In the genomic region with DNA sequence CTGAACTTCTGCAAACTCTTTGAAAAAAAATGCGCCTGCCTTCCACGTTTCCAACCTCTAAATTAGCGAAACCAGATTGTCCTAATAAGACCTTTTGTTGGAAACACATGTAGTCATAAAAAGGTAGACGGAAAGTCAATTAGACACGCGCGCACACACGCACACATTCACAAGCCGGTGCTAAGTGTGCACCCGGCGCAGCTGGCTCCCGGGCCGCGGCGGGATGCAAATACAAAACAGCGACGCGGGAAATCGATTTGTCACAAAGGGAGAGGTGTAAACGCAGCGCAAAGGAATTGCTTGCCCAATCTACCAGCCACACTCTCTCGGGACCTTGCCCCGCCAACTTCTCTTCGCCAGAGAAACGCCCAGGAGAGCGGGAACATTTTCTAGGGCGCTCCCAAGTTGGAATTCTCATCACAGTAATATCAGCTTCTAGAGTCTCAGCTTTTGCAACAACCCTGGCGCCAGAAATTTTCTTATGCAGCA, we compare ENCODE assay signal across 14 cellular contexts. TPM values are rescaled to one million over a fixed set of nuclear protein-coding genes. Genes with fewer than 3 reads are reported as not detected.
DNase-seq lines count a peak whose midpoint lies in the region; ATAC-seq lines count a peak whose summit lies in the region.
"Had no signal": no experiment of that assay in that cellular context is flagged by ENCODE, and none has a peak within 500 bp of the region (broad histone marks: within the 10 kb centered on the region; RNA-seq: fewer than 3 reads in every experiment).

No MANE protein-coding gene starts in this region.

- no peak for ATAC-seq in activated CD4-positive, alpha-beta T cell treated with anti-CD3 and anti-CD28 coated beads for 36 hours
- ATAC-seq in left ventricle myocardium superior (no peak), GM21447 (IDR thresholded peaks at IDR 0.05; ENCODE audit: unreplicated experiment) (no peak), GM19452 (IDR thresholded peaks at IDR 0.05; ENCODE audit: unreplicated experiment) (no peak)

- H3K27me3 ChIP-seq in NT2/D1 (ENCODE audit: insufficient read depth, insufficient read length) (peaks cover 86% of the 10 kb centered on the region), skeletal muscle tissue (ENCODE audit: control insufficient read depth in 3 of 3, insufficient read depth in 3 of 3, low read length in 3 of 3) (peaks cover 0 to 5% (median 3%) of the 10 kb centered on the region in 3 donors)

- peaks cover 81% of the 10 kb centered on the region for H3K27me3 Mint-ChIP-seq in activated CD4-positive, alpha-beta T cell treated with anti-CD3 and anti-CD28 coated beads for 36 hours

- CTCF ChIA-PET in activated CD4-positive, alpha-beta T cell treated with anti-CD3 and anti-CD28 coated beads for 36 hours (lab: Charles Lee), result no interaction called here

- POLR2A ChIA-PET in activated CD4-positive, alpha-beta T cell treated with anti-CD3 and anti-CD28 coated beads for 36 hours (lab: Charles Lee), result no interaction called here

- H3K36me3 ChIP-seq in NT2/D1 (ENCODE audit: insufficient read depth, insufficient read length, low read length) (no peaks in the 10 kb centered on the region), skeletal muscle tissue (ENCODE audit: control insufficient read depth in 3 of 3, insufficient read depth in 3 of 3, low read length in 3 of 3) (peaks cover 0 to 28% (median 3%) of the 10 kb centered on the region in 3 donors)

- H3K36me3 Mint-ChIP-seq in activated CD4-positive, alpha-beta T cell treated with anti-CD3 and anti-CD28 coated beads for 36 hours (ENCODE audit: low read depth), result no peaks in the 10 kb centered on the region

- intact Hi-C loops in activated CD4-positive, alpha-beta T cell treated with anti-CD3 and anti-CD28 coated beads for 36 hours (cut with DNase I, micrococcal nuclease), result loop anchor here (5.0 kb wide), 2 partner anchors 136 to 736 kb away; a partner anchor contains a TSS
- intact Hi-C loops in left ventricle myocardium superior (cut with micrococcal nuclease), result no loop called here

- peak overlapping the region; percentile 92 for H3K27ac ChIP-seq in skeletal muscle tissue (ENCODE audit: low read depth, low read length)
- H3K27ac ChIP-seq: C4-2B, KMS-11 had no signal

- H3K9me3 ChIP-seq in NT2/D1 (ENCODE audit: insufficient read depth, low read length) (no peaks in the 10 kb centered on the region), skeletal muscle tissue (ENCODE audit: control insufficient read depth in 3 of 3, low read length in 3 of 3) (no peaks in the 10 kb centered on the region)

- peaks cover 30% of the 10 kb centered on the region for H3K4me1 Mint-ChIP-seq in activated CD4-positive, alpha-beta T cell treated with anti-CD3 and anti-CD28 coated beads for 36 hours

- peak overlapping the region; percentile 28 for H3K4me3 Mint-ChIP-seq in activated CD4-positive, alpha-beta T cell treated with anti-CD3 and anti-CD28 coated beads for 36 hours

- H3K27ac Mint-ChIP-seq in activated CD4-positive, alpha-beta T cell treated with anti-CD3 and anti-CD28 coated beads for 36 hours, result no peak overlapping the region

- DNase-seq in activated CD4-positive, alpha-beta T cell treated with anti-CD3 and anti-CD28 coated beads for 36 hours, result peak; percentile 25
- no peak for DNase-seq in activated CD4-positive, alpha-beta T cell treated with anti-CD3 and anti-CD28 coated beads, Interleukin-2, amount 50 U/mL, for 48 hours
- DNase-seq in NT2/D1 (ENCODE audit: low read depth, low spot score), result no peak
- DNase-seq in left ventricle myocardium superior, result peak; percentile 30
- DNase-seq in central memory CD4-positive, alpha-beta T cell, result no peak
- DNase-seq: effector CD8-positive, alpha-beta T cell; SIG-M5; stimulated activated CD4-positive, alpha-beta T cell treated with anti-CD3 and anti-CD28 coated beads, Interleukin-2, amount 100 ng/mL, for 48 hours had no signal

- H3K4me3 ChIP-seq in NT2/D1 (ENCODE audit: insufficient read length, low read depth) (no peak overlapping the region), skeletal muscle tissue (ENCODE audit: low read length in 3 of 3) (peak overlapping the region; percentile 51 to 94 (median 71))
- H3K4me3 ChIP-seq: lung had no signal

- no peaks in the 10 kb centered on the region for H3K9me3 Mint-ChIP-seq in activated CD4-positive, alpha-beta T cell treated with anti-CD3 and anti-CD28 coated beads for 36 hours (ENCODE audit: low read depth)

- H3K4me1 ChIP-seq in NT2/D1 (ENCODE audit: insufficient read depth, insufficient read length) (no peaks in the 10 kb centered on the region), skeletal muscle tissue (ENCODE audit: control insufficient read depth in 3 of 3, insufficient read depth in 3 of 3, low read length in 3 of 3) (peaks cover 41 to 42% (median 42%) of the 10 kb centered on the region in 3 donors)

- H3K9ac ChIP-seq in NT2/D1 (ENCODE audit: insufficient read length, low read depth) (peak overlapping the region; percentile 50), skeletal muscle tissue (ENCODE audit: low read depth in 1 of 3, low read length in 3 of 3) (peak overlapping the region; percentile 46 to 77 (median 65))
- H3K9ac ChIP-seq: KMS-11 had no signal

RNA-seq across cellular contexts. Expression of a gene that starts 4.4 kb away (rescaled TPM):
- not detected for total RNA-seq in activated CD4-positive, alpha-beta T cell treated with anti-CD3 and anti-CD28 coated beads for 36 hours
- total RNA-seq in left ventricle myocardium superior (36.5 TPM), skeletal muscle tissue (127 TPM)

Comparison
In these comparisons a context has a peak if more than half of its experiments do, and no peak if none do; other contexts are left out.
1. DNase-seq: peak in activated CD4-positive, alpha-beta T cell treated with anti-CD3 and anti-CD28 coated beads for 36 hours (single experiment) and left ventricle myocardium superior (single experiment); none in activated CD4-positive, alpha-beta T cell treated with anti-CD3 and anti-CD28 coated beads, Interleukin-2, amount 50 U/mL, for 48 hours (0 of 2), NT2/D1 (single experiment) and central memory CD4-positive, alpha-beta T cell (single experiment).
2. RNA of a gene that starts 4.4 kb away (total RNA-seq): 127 TPM in skeletal muscle tissue (single experiment) and 36.5 TPM in left ventricle myocardium superior (single experiment); not detected in activated CD4-positive, alpha-beta T cell treated with anti-CD3 and anti-CD28 coated beads for 36 hours; every median in the first group is over 10 times any median in the second.